Comparison of ENCODE assay signal across 8 cellular contexts in genomic region chr17:77320046-77320445, GRCh38.
A peak's percentile ranks its signal among the peaks of the same experiment; 100 is the strongest.
DNase-seq lines count a peak whose midpoint lies in the region; ATAC-seq and TF ChIP-seq lines count a peak whose summit lies in the region.

No MANE protein-coding gene starts in this region.

- H3K4me3 ChIP-seq in kidney epithelial cell (ENCODE audit: low read depth, low read length) (peak overlapping the region; percentile 21), tibial nerve (peak overlapping the region; percentile 32 to 54 (median 42))

- TF ChIP-seq EP300 in tibial nerve (IDR thresholded peaks at IDR 0.05): peak in 1 of 2 donors; percentile 81

- H3K27me3 Mint-ChIP-seq in activated T-cell treated with anti-CD3 and anti-CD28 coated beads, Interleukin-2, amount 50 U/mL, for 4 hours (ENCODE audit: low read depth): no peaks in the 10 kb centered on the region
- no peaks in the 10 kb centered on the region for H3K27me3 Mint-ChIP-seq in activated T-helper 17 cell treated with anti-CD3 and anti-CD28 coated beads, Interleukin-2, amount 50 U/mL, for 72 hours

- H3K36me3 ChIP-seq in kidney epithelial cell (ENCODE audit: control insufficient read depth, insufficient read depth, low read length) (peaks cover 4% of the 10 kb centered on the region), tibial nerve (no peaks in the 10 kb centered on the region)

- peaks cover 39% of the 10 kb centered on the region for H3K4me1 Mint-ChIP-seq in activated T-cell treated with anti-CD3 and anti-CD28 coated beads, Interleukin-2, amount 50 U/mL, for 4 hours (ENCODE audit: low read depth)
- peaks cover 28% of the 10 kb centered on the region for H3K4me1 Mint-ChIP-seq in activated T-helper 17 cell treated with anti-CD3 and anti-CD28 coated beads, Interleukin-2, amount 50 U/mL, for 72 hours

- peak overlapping the region; percentile 82 for H3K4me3 Mint-ChIP-seq in activated T-cell treated with anti-CD3 and anti-CD28 coated beads, Interleukin-2, amount 50 U/mL, for 4 hours
- peak overlapping the region; percentile 96 for H3K4me3 Mint-ChIP-seq in activated T-helper 17 cell treated with anti-CD3 and anti-CD28 coated beads, Interleukin-2, amount 50 U/mL, for 72 hours

- TF ChIP-seq POLR2A in tibial nerve (IDR thresholded peaks at IDR 0.05): no peak

- no peak for ATAC-seq in activated T-cell treated with anti-CD3 and anti-CD28 coated beads, Interleukin-2, amount 50 U/mL, for 4 hours
- ATAC-seq in activated T-helper 17 cell treated with anti-CD3 and anti-CD28 coated beads, Interleukin-2, amount 50 U/mL, for 72 hours (replicated peaks): no peak
- ATAC-seq in HG03175 (IDR thresholded peaks at IDR 0.05; ENCODE audit: unreplicated experiment) (no peak), HG02973 (IDR thresholded peaks at IDR 0.05; ENCODE audit: unreplicated experiment) (no peak)

- WGBS in tibial nerve, 2 donors: 7 to 9% methylated on average over 18 of the region's 18 CpGs

- peak overlapping the region; percentile 86 to 97 (median 91) for H3K27ac ChIP-seq in tibial nerve

- H3K9me3 ChIP-seq in tibial nerve: no peaks in the 10 kb centered on the region

- H3K27ac Mint-ChIP-seq in activated T-helper 17 cell treated with anti-CD3 and anti-CD28 coated beads, Interleukin-2, amount 50 U/mL, for 72 hours: no peak overlapping the region

- H3K27me3 ChIP-seq in kidney epithelial cell (ENCODE audit: control insufficient read depth, insufficient read depth, low read length) (no peaks in the 10 kb centered on the region), tibial nerve (no peaks in the 10 kb centered on the region)

- peaks cover 0 to 78% (median 50%) of the 10 kb centered on the region in 4 donors for H3K4me1 ChIP-seq in tibial nerve

- no peaks in the 10 kb centered on the region for H3K9me3 Mint-ChIP-seq in activated T-cell treated with anti-CD3 and anti-CD28 coated beads, Interleukin-2, amount 50 U/mL, for 4 hours
- no peaks in the 10 kb centered on the region for H3K9me3 Mint-ChIP-seq in activated T-helper 17 cell treated with anti-CD3 and anti-CD28 coated beads, Interleukin-2, amount 50 U/mL, for 72 hours

- no peak for DNase-seq in activated T-cell treated with anti-CD3 and anti-CD28 coated beads, Interleukin-2, amount 50 U/mL, for 4 hours
- DNase-seq in activated T-cell treated with anti-CD3 and anti-CD28 coated beads, Interleukin-2, amount 50 U/mL, for 48 hours: no peak
- no peak for DNase-seq in kidney epithelial cell (ENCODE audit: low read depth)
- DNase-seq in tibial nerve (ENCODE audit: low spot score in 2 of 2): peak in 1 of 2 donors; percentile 56
- DNase-seq in NCI-H69 (lab: John Stamatoyannopoulos, UW): no peak

- TF ChIP-seq CTCF in kidney epithelial cell (IDR thresholded peaks at IDR 0.05; ENCODE audit: insufficient read depth, low read length, poor library complexity, severe bottlenecking): no peak
- TF ChIP-seq CTCF in tibial nerve (IDR thresholded peaks at IDR 0.05): no peak

- H3K36me3 Mint-ChIP-seq in activated T-cell treated with anti-CD3 and anti-CD28 coated beads, Interleukin-2, amount 50 U/mL, for 4 hours (ENCODE audit: insufficient read depth): no peaks in the 10 kb centered on the region
- H3K36me3 Mint-ChIP-seq in activated T-helper 17 cell treated with anti-CD3 and anti-CD28 coated beads, Interleukin-2, amount 50 U/mL, for 72 hours (ENCODE audit: low read depth): no peaks in the 10 kb centered on the region
